In genomic region chr3:90010341-90010740, GRCh38 we compare ENCODE assay signal across 1 cellular context.
TF ChIP-seq lines count a peak whose summit lies in the region.

No MANE protein-coding gene starts in this region.

TF ChIP-seq in IMR-90, 13 proteins besides CTCF, POLR2A, EP300 and RAD21 (continued from another document):
- TF ChIP-seq ELK1 (IDR thresholded peaks at IDR 0.05; ENCODE audit: borderline replicate concordance, low read depth, low read length) (no peak), CHD1 (IDR thresholded peaks at IDR 0.05; ENCODE audit: low read depth, low read length) (no peak), RFX5 (IDR thresholded peaks at IDR 0.05; ENCODE audit: low read depth, low read length) (no peak), FOS (IDR thresholded peaks at IDR 0.05; ENCODE audit: low read depth, low read length) (no peak), SMC3 (IDR thresholded peaks at IDR 0.05; ENCODE audit: low read depth, low read length) (no peak)
